In genomic region chr14:100030441-100031153, GRCh38 we compare ENCODE assay signal across 11 cellular contexts. TPM values are rescaled to one million over a fixed set of nuclear protein-coding genes. Genes with fewer than 3 reads are reported as not detected.
DNase-seq lines count a peak whose midpoint lies in the region; ATAC-seq, FAIRE-seq and TF ChIP-seq lines count a peak whose summit lies in the region.
"Had no signal": no experiment of that assay in that cellular context is flagged by ENCODE, and none has a peak within 500 bp of the region (broad histone marks: within the 10 kb centered on the region; RNA-seq: fewer than 3 reads in every experiment).

No MANE protein-coding gene starts in this region.

- POLR2A ChIA-PET in activated CD4-positive, alpha-beta T cell treated with anti-CD3 and anti-CD28 coated beads for 36 hours (lab: Charles Lee) = no interaction called here

- peaks cover 4% of the 10 kb centered on the region for H3K4me1 Mint-ChIP-seq in activated CD4-positive, alpha-beta T cell treated with anti-CD3 and anti-CD28 coated beads for 36 hours

- H3K4me1 ChIP-seq in heart left ventricle (peaks cover 0 to 34% (median 19%) of the 10 kb centered on the region in 12 donors), small intestine (ENCODE audit: control insufficient read depth in 2 of 2, insufficient read depth in 1 of 2, low read depth in 1 of 2, low read length in 1 of 2) (peaks cover 0 to 7% of the 10 kb centered on the region in 2 donors), kidney (ENCODE audit: control insufficient read depth in 1 of 2, insufficient read depth in 1 of 2, low read depth in 1 of 2, low read length in 2 of 2) (peaks cover 17 to 18% of the 10 kb centered on the region in 2 donors)

- no peak overlapping the region for H3K4me3 Mint-ChIP-seq in activated CD4-positive, alpha-beta T cell treated with anti-CD3 and anti-CD28 coated beads for 36 hours

- TF ChIP-seq POLR2A in H54 (IDR thresholded peaks at IDR 0.05; ENCODE audit: low read depth, low read length) = no peak
- no peak for TF ChIP-seq POLR2A in heart left ventricle (IDR thresholded peaks at IDR 0.05)

- intact Hi-C loops in heart left ventricle (cut with DNase I) (loop anchor here in 1 of 10 donors (10.0 kb wide), 1 partner anchor 74 kb away; no protein-coding TSS in a partner anchor), kidney (cut with DNase I) (no loop called here)
- intact Hi-C loops in activated CD4-positive, alpha-beta T cell treated with anti-CD3 and anti-CD28 coated beads for 36 hours (cut with DNase I, micrococcal nuclease) = no loop called here

- H3K4me3 ChIP-seq in heart left ventricle (no peak overlapping the region), small intestine (ENCODE audit: low read depth in 1 of 2, low read length in 2 of 2) (no peak overlapping the region), kidney (ENCODE audit: low read length in 2 of 2) (no peak overlapping the region)

- peak in 3 of 4 donors; percentile 53 to 66 (median 53) for ATAC-seq in heart left ventricle
- ATAC-seq in activated CD4-positive, alpha-beta T cell treated with anti-CD3 and anti-CD28 coated beads for 36 hours = no peak
- no peak for ATAC-seq in activated CD4-positive, CD25-positive, alpha-beta regulatory T cell treated with anti-CD3 and anti-CD28 coated beads, Interleukin-2, amount 50 U/mL, for 24 hours
- no peak for ATAC-seq in HG03432 (IDR thresholded peaks at IDR 0.05; ENCODE audit: unreplicated experiment)

- no peak for TF ChIP-seq CTCF in heart left ventricle (IDR thresholded peaks at IDR 0.05)
- no peak for TF ChIP-seq CTCF in kidney (IDR thresholded peaks at IDR 0.05; ENCODE audit: borderline replicate concordance, extremely low read depth, insufficient read depth)

- WGBS in heart left ventricle, 4 donors = 70 to 76% (median 73%) methylated on average over 7 of the region's 7 CpGs
- 67 to 70% (median 69%) methylated on average over 7 of the region's 7 CpGs for WGBS in small intestine, 3 donors

- no peaks in the 10 kb centered on the region for H3K36me3 Mint-ChIP-seq in activated CD4-positive, alpha-beta T cell treated with anti-CD3 and anti-CD28 coated beads for 36 hours (ENCODE audit: low read depth)

- no peaks in the 10 kb centered on the region for H3K27me3 Mint-ChIP-seq in activated CD4-positive, alpha-beta T cell treated with anti-CD3 and anti-CD28 coated beads for 36 hours

- H3K27me3 ChIP-seq in heart left ventricle (no peaks in the 10 kb centered on the region), small intestine (ENCODE audit: control insufficient read depth in 2 of 2, insufficient read depth in 2 of 2, low read length in 2 of 2) (no peaks in the 10 kb centered on the region)

- DNase-seq in H54 (ENCODE audit: insufficient read length, low spot score) = peak; percentile 32
- peak; percentile 35 for DNase-seq in amniotic stem cell (lab: John Stamatoyannopoulos, UW)
- DNase-seq in heart left ventricle = no peak
- DNase-seq in small intestine = peak; percentile 32
- DNase-seq in activated CD4-positive, alpha-beta T cell treated with anti-CD3 and anti-CD28 coated beads for 36 hours = no peak
- DNase-seq in kidney = no peak
- DNase-seq: GDM1, midbrain, NCI-H187 treated with DMSO at 0.1 percent for 48 hours had no signal

- no peaks in the 10 kb centered on the region for H3K9me3 Mint-ChIP-seq in activated CD4-positive, alpha-beta T cell treated with anti-CD3 and anti-CD28 coated beads for 36 hours (ENCODE audit: low read depth)

- FAIRE-seq in H54 (lab: Jason Lieb, UNC) (peak; percentile 96), small intestine (lab: Jason Lieb, UNC) (no peak), kidney (lab: Jason Lieb, UNC) (no peak)

- no peak overlapping the region for H3K9ac ChIP-seq in kidney (ENCODE audit: low read length in 2 of 2)

- no peaks in the 10 kb centered on the region for H3K9me3 ChIP-seq in heart left ventricle
- no peaks in the 10 kb centered on the region for H3K9me3 ChIP-seq in small intestine (ENCODE audit: control insufficient read depth, low read depth)
- H3K9me3 ChIP-seq in kidney (ENCODE audit: control insufficient read depth in 1 of 2, low read length in 2 of 2) = no peaks in the 10 kb centered on the region

- CTCF ChIA-PET in activated CD4-positive, alpha-beta T cell treated with anti-CD3 and anti-CD28 coated beads for 36 hours (lab: Charles Lee) = interaction anchor here (0.5 to 1.6 kb wide), 4 partner anchors 9 to 79 kb away, joined by 3 to 5 read pairs (median 4); no protein-coding TSS in a partner anchor

- no peak overlapping the region for H3K27ac Mint-ChIP-seq in activated CD4-positive, alpha-beta T cell treated with anti-CD3 and anti-CD28 coated beads for 36 hours

- peak overlapping the region in 2 of 12 donors; percentile 11 to 13 for H3K27ac ChIP-seq in heart left ventricle
- peak overlapping the region in 1 of 2 donors; percentile 53 for H3K27ac ChIP-seq in small intestine (ENCODE audit: low read depth in 1 of 2, low read length in 1 of 2)
- no peak overlapping the region for H3K27ac ChIP-seq in kidney (ENCODE audit: low read depth in 2 of 2, low read length in 2 of 2)

- H3K36me3 ChIP-seq in heart left ventricle (no peaks in the 10 kb centered on the region), small intestine (ENCODE audit: control insufficient read depth in 2 of 2, insufficient read depth in 2 of 2, low read length in 2 of 2) (no peaks in the 10 kb centered on the region), kidney (ENCODE audit: control insufficient read depth in 1 of 2, insufficient read depth in 2 of 2, low read length in 2 of 2) (no peaks in the 10 kb centered on the region)

RNA-seq across cellular contexts. Expression of gene EVL, which starts 34.6 kb away (rescaled TPM):
- 100 to 1,000 TPM in 1 of 9 donors, 10 to 100 TPM in 8; 31.7 to 116 (median 41.0) TPM for total RNA-seq in heart left ventricle
- polyA plus RNA-seq in heart left ventricle = 10 to 100 TPM; 23.8 to 33.5 TPM
- 10 to 100 TPM; 21.0 to 35.2 (median 28.4) TPM for polyA plus RNA-seq in small intestine
- total RNA-seq in activated CD4-positive, alpha-beta T cell treated with anti-CD3 and anti-CD28 coated beads for 36 hours = 100 to 1,000 TPM; 249 to 378 TPM
- 84.1 TPM for total RNA-seq in kidney
- polyA plus RNA-seq in kidney (ENCODE audit: insufficient read depth, low read depth, low replicate concordance) = 54.8 TPM

Comparison
In these comparisons a context has a peak if more than half of its experiments do, and no peak if none do; other contexts are left out.
1. DNase-seq: peak in H54 (single experiment), amniotic stem cell (single experiment) and small intestine (single experiment); none in heart left ventricle (0 of 5), activated CD4-positive, alpha-beta T cell treated with anti-CD3 and anti-CD28 coated beads for 36 hours (single experiment) and kidney (single experiment).
2. ATAC-seq: peak in heart left ventricle (3 of 4); none in activated CD4-positive, alpha-beta T cell treated with anti-CD3 and anti-CD28 coated beads for 36 hours (single experiment), activated CD4-positive, CD25-positive, alpha-beta regulatory T cell treated with anti-CD3 and anti-CD28 coated beads, Interleukin-2, amount 50 U/mL, for 24 hours (0 of 2) and HG03432 (single experiment).